18 cellular contexts compared by ENCODE assay signal in genomic region chr11:84129961-84130576, GRCh38.
A peak's percentile ranks its signal among the peaks of the same experiment; 100 is the strongest.
DNase-seq lines count a peak whose midpoint lies in the region; ATAC-seq and TF ChIP-seq lines count a peak whose summit lies in the region.
"Had no signal": no experiment of that assay in that cellular context is flagged by ENCODE, and none has a peak within 500 bp of the region (broad histone marks: within the 10 kb centered on the region; RNA-seq: fewer than 3 reads in every experiment).

No MANE protein-coding gene starts in this region.

- TF ChIP-seq CTCF in dorsolateral prefrontal cortex (IDR thresholded peaks at IDR 0.05 in 54 of 56, conservative IDR thresholded peaks at IDR 0.05 in 2 of 56; ENCODE audit: low read depth in 1 of 56, partially characterized antibody in 56 of 56) (no peak), lower lobe of right lung (IDR thresholded peaks at IDR 0.05) (no peak)

- DNase-seq in dorsolateral prefrontal cortex (no peak), lower lobe of right lung (no peak), hepatic stellate cell (ENCODE audit: low spot score) (no peak), KG1 (lab: John Stamatoyannopoulos, UW) (no peak), DMS153 treated with DMSO at 0.1 percent for 48 hours (lab: John Stamatoyannopoulos, UW; ENCODE audit: unreplicated experiment) (no peak)
- DNase-seq: 8988T; C1 segment of cervical spinal cord; Calu3; CD4-positive, alpha-beta memory T cell; COR-L47; DMS79 treated with DMSO at 0.1 percent for 48 hours; GF-D8; H9 had no signal

- H3K4me3 ChIP-seq in dorsolateral prefrontal cortex (no peak overlapping the region), lower lobe of right lung (no peak overlapping the region)
- H3K4me3 ChIP-seq: A549, GM23338 had no signal

- no peaks in the 10 kb centered on the region for H3K9me3 ChIP-seq in lower lobe of right lung
- H3K9me3 ChIP-seq: A549 had no signal

- H3K4me1 ChIP-seq in lower lobe of right lung, result no peaks in the 10 kb centered on the region
- H3K4me1 ChIP-seq: A549 had no signal

- H3K27ac ChIP-seq in dorsolateral prefrontal cortex, result peak overlapping the region in 31 of 59 donors; percentile 0 to 94 (median 55)
- no peak overlapping the region for H3K27ac ChIP-seq in lower lobe of right lung
- H3K27ac ChIP-seq: A549 had no signal

- peak; percentile 18 for ATAC-seq in GM18867 (IDR thresholded peaks at IDR 0.05; ENCODE audit: unreplicated experiment)
- peak; percentile 7 for ATAC-seq in GM21526 (IDR thresholded peaks at IDR 0.05; ENCODE audit: low FRiP score, unreplicated experiment)
- ATAC-seq in lower lobe of right lung, result peak; percentile 67 to 83
- ATAC-seq: A549, GM23338, HCT116 had no signal

- H3K27me3 ChIP-seq in dorsolateral prefrontal cortex (no peaks in the 10 kb centered on the region), lower lobe of right lung (ENCODE audit: low read depth) (no peaks in the 10 kb centered on the region)

- H3K36me3 ChIP-seq in lower lobe of right lung, result no peaks in the 10 kb centered on the region

- intact Hi-C loops in dorsolateral prefrontal cortex (cut with DNase I), result no loop called here
- intact Hi-C loops in lower lobe of right lung (cut with DNase I), result no loop called here

Comparison
In these comparisons a context has a peak if more than half of its experiments do, and no peak if none do; other contexts are left out.
1. ATAC-seq: peak in every context shown above with its lines; median percentile 75 in lower lobe of right lung; 18 in GM18867; 7 in GM21526.